ENCODE assay signal across 20 cellular contexts in genomic region chr3:157232146-157232545, GRCh38.
A peak's percentile ranks its signal among the peaks of the same experiment; 100 is the strongest.
DNase-seq lines count a peak whose midpoint lies in the region; ATAC-seq, FAIRE-seq and TF ChIP-seq lines count a peak whose summit lies in the region.
"Had no signal": no experiment of that assay in that cellular context is flagged by ENCODE, and none has a peak within 500 bp of the region (broad histone marks: within the 10 kb centered on the region; RNA-seq: fewer than 3 reads in every experiment).

No MANE protein-coding gene starts in this region.

- no peak for FAIRE-seq in astrocyte (lab: Jason Lieb, UNC)
- FAIRE-seq: GM12892 had no signal

- no peak for ATAC-seq in stimulated activated effector memory CD8-positive, alpha-beta T cell treated with anti-CD3 and anti-CD28 coated beads, Interleukin-12 subunit alpha, Interleukin-12 subunit beta, amount 100 ng/mL, for 72 hours
- ATAC-seq in HG03439 (IDR thresholded peaks at IDR 0.05; ENCODE audit: unreplicated experiment), result no peak

- peak; percentile 30 for DNase-seq in EH (ENCODE audit: low read depth)
- peak; percentile 11 for DNase-seq in HFFc6
- DNase-seq in astrocyte (ENCODE audit: low read depth), result no peak
- DNase-seq in kidney tubule cell (ENCODE audit: low spot score), result peak; percentile 60
- DNase-seq in ecto neural progenitor cell (ENCODE audit: low spot score), result no peak
- no peak for DNase-seq in stimulated activated effector memory CD8-positive, alpha-beta T cell treated with anti-CD3 and anti-CD28 coated beads, Interleukin-12 subunit alpha, Interleukin-12 subunit beta, amount 100 ng/mL, for 72 hours (ENCODE audit: low spot score in 2 of 2)
- no peak for DNase-seq in trophoblast cell
- DNase-seq: AML-193; CD4-positive, CD25-positive, alpha-beta regulatory T cell; DMS53; GDM1; GOT3; IMR-90; KBM-7 had no signal

- no peak overlapping the region for H3K18ac ChIP-seq in trophoblast cell (ENCODE audit: low read length)

- H4K91ac ChIP-seq in trophoblast cell (ENCODE audit: low read depth, low read length), result no peak overlapping the region

- H3K9me3 Mint-ChIP-seq in HFFc6 (no peaks in the 10 kb centered on the region), astrocyte (ENCODE audit: unreplicated experiment) (peaks cover 3% of the 10 kb centered on the region)
- H3K9me3 Mint-ChIP-seq in stimulated activated effector memory CD8-positive, alpha-beta T cell treated with anti-CD3 and anti-CD28 coated beads, Interleukin-12 subunit alpha, Interleukin-12 subunit beta, amount 100 ng/mL, for 72 hours, result no peaks in the 10 kb centered on the region

- no peaks in the 10 kb centered on the region for H3K79me1 ChIP-seq in trophoblast cell (ENCODE audit: low read length)

- H3K4ac ChIP-seq in trophoblast cell (ENCODE audit: low read depth, low read length), result no peak overlapping the region

- H3K4me3 ChIP-seq in astrocyte (ENCODE audit: insufficient read depth, low read depth, low read length) (no peak overlapping the region), trophoblast cell (ENCODE audit: low read depth, low read length) (no peak overlapping the region)
- H3K4me3 ChIP-seq: BLaER1 treated with 17β-estradiol and CSF1 and Interleukin-3, amounts not matched to agents 10 nM and 100 nM; HAP-1 had no signal

- H3K27ac Mint-ChIP-seq in HFFc6 (no peak overlapping the region; the same call in 1 of the 2 replicates), astrocyte (ENCODE audit: unreplicated experiment) (peak overlapping the region; percentile 12)
- H3K27ac Mint-ChIP-seq in stimulated activated effector memory CD8-positive, alpha-beta T cell treated with anti-CD3 and anti-CD28 coated beads, Interleukin-12 subunit alpha, Interleukin-12 subunit beta, amount 100 ng/mL, for 72 hours, result no peak overlapping the region
- H3K27ac Mint-ChIP-seq: CD4-positive, CD25-positive, alpha-beta regulatory T cell had no signal

- no peak overlapping the region for H3K14ac ChIP-seq in trophoblast cell (ENCODE audit: low read length)

- H3K79me2 ChIP-seq in astrocyte (ENCODE audit: insufficient read depth, low read length) (no peaks in the 10 kb centered on the region), trophoblast cell (ENCODE audit: control insufficient read depth, insufficient read depth, low read length, poor library complexity) (no peaks in the 10 kb centered on the region)

- no peaks in the 10 kb centered on the region for H3K4me1 ChIP-seq in astrocyte (ENCODE audit: insufficient read depth, low read length)
- H3K4me1 ChIP-seq in trophoblast cell (ENCODE audit: control insufficient read depth in 1 of 2, insufficient read depth in 2 of 2, low read length in 2 of 2), result no peaks in the 10 kb centered on the region
- H3K4me1 ChIP-seq: HAP-1 had no signal

- no peaks in the 10 kb centered on the region for H4K20me1 ChIP-seq in astrocyte (ENCODE audit: insufficient read depth, low read length)
- H4K20me1 ChIP-seq: BLaER1 treated with 17β-estradiol and CSF1 and Interleukin-3, amounts not matched to agents 10 nM and 100 nM had no signal

- H4K12ac ChIP-seq in trophoblast cell (ENCODE audit: low read depth, low read length), result no peak overlapping the region

- H2BK5ac ChIP-seq in trophoblast cell (ENCODE audit: low read depth, low read length, poor library complexity), result no peak overlapping the region

- H3K23ac ChIP-seq in trophoblast cell (ENCODE audit: low read length), result no peak overlapping the region

- H3K4me2 ChIP-seq in astrocyte (ENCODE audit: low read length), result no peak overlapping the region
- H3K4me2 ChIP-seq in trophoblast cell (ENCODE audit: low read length), result no peak overlapping the region
- H3K4me2 ChIP-seq: BLaER1 treated with 17β-estradiol and CSF1 and Interleukin-3, amounts not matched to agents 10 nM and 100 nM had no signal

- H3K9ac ChIP-seq in astrocyte (ENCODE audit: low read length), result no peak overlapping the region
- no peak overlapping the region for H3K9ac ChIP-seq in trophoblast cell (ENCODE audit: low read length)
- H3K9ac ChIP-seq: BLaER1 treated with 17β-estradiol and CSF1 and Interleukin-3, amounts not matched to agents 10 nM and 100 nM had no signal

- no peak overlapping the region for H2BK12ac ChIP-seq in trophoblast cell (ENCODE audit: low read length)

- H3K4me1 Mint-ChIP-seq in HFFc6 (ENCODE audit: low read depth) (peaks cover 11% of the 10 kb centered on the region), astrocyte (ENCODE audit: low read depth, unreplicated experiment) (peaks cover 5% of the 10 kb centered on the region)
- H3K4me1 Mint-ChIP-seq in stimulated activated effector memory CD8-positive, alpha-beta T cell treated with anti-CD3 and anti-CD28 coated beads, Interleukin-12 subunit alpha, Interleukin-12 subunit beta, amount 100 ng/mL, for 72 hours, result no peaks in the 10 kb centered on the region

- H3K27ac ChIP-seq in astrocyte (ENCODE audit: low read depth, low read length) (no peak overlapping the region), trophoblast cell (ENCODE audit: low read depth, low read length) (no peak overlapping the region)
- H3K27ac ChIP-seq: 22Rv1; BLaER1 treated with 17β-estradiol and CSF1 and Interleukin-3, amounts not matched to agents 10 nM and 100 nM; HL-60 had no signal

- no peak for TF ChIP-seq CTCF in HFFc6 (IDR thresholded peaks at IDR 0.05)
- TF ChIP-seq CTCF in astrocyte (IDR thresholded peaks at IDR 0.05; ENCODE audit: insufficient read depth, low read depth, low read length), result no peak

- H3K36me3 Mint-ChIP-seq in HFFc6 (ENCODE audit: low read depth) (no peaks in the 10 kb centered on the region), astrocyte (ENCODE audit: low read depth, unreplicated experiment) (no peaks in the 10 kb centered on the region)
- no peaks in the 10 kb centered on the region for H3K36me3 Mint-ChIP-seq in stimulated activated effector memory CD8-positive, alpha-beta T cell treated with anti-CD3 and anti-CD28 coated beads, Interleukin-12 subunit alpha, Interleukin-12 subunit beta, amount 100 ng/mL, for 72 hours
- H3K36me3 Mint-ChIP-seq: CD4-positive, CD25-positive, alpha-beta regulatory T cell had no signal

- H3K4me3 Mint-ChIP-seq in HFFc6 (no peak overlapping the region), astrocyte (ENCODE audit: unreplicated experiment) (no peak overlapping the region)
- H3K4me3 Mint-ChIP-seq in stimulated activated effector memory CD8-positive, alpha-beta T cell treated with anti-CD3 and anti-CD28 coated beads, Interleukin-12 subunit alpha, Interleukin-12 subunit beta, amount 100 ng/mL, for 72 hours, result no peak overlapping the region
- H3K4me3 Mint-ChIP-seq: CD4-positive, CD25-positive, alpha-beta regulatory T cell had no signal

- H2AK5ac ChIP-seq in trophoblast cell (ENCODE audit: low read length), result no peak overlapping the region

- no peak overlapping the region for H4K8ac ChIP-seq in trophoblast cell (ENCODE audit: low read depth, low read length)

- H3K27me3 ChIP-seq in astrocyte (ENCODE audit: insufficient read depth, low read length) (no peaks in the 10 kb centered on the region), trophoblast cell (ENCODE audit: insufficient read depth, low read length) (no peaks in the 10 kb centered on the region)
- H3K27me3 ChIP-seq: BLaER1 treated with 17β-estradiol and CSF1 and Interleukin-3, amounts not matched to agents 10 nM and 100 nM had no signal

- H2AFZ ChIP-seq in astrocyte (ENCODE audit: low read depth, low read length), result no peak overlapping the region
- H2AFZ ChIP-seq in trophoblast cell (ENCODE audit: insufficient read depth, low read length, poor library complexity), result no peak overlapping the region

- no peak overlapping the region for H2BK120ac ChIP-seq in trophoblast cell (ENCODE audit: insufficient read depth, low read length, poor library complexity)

- H3K36me3 ChIP-seq in astrocyte (ENCODE audit: insufficient read depth, low read length) (no peaks in the 10 kb centered on the region), trophoblast cell (ENCODE audit: control insufficient read depth in 1 of 2, insufficient read depth in 2 of 2, low read length in 2 of 2) (no peaks in the 10 kb centered on the region)
- H3K36me3 ChIP-seq: BLaER1 treated with 17β-estradiol and CSF1 and Interleukin-3, amounts not matched to agents 10 nM and 100 nM; HAP-1 had no signal

- H3K27me3 Mint-ChIP-seq in HFFc6 (ENCODE audit: insufficient read depth) (peaks cover 1% of the 10 kb centered on the region; the same call in 1 of the 2 replicates), astrocyte (ENCODE audit: low read depth, unreplicated experiment) (peaks cover 5% of the 10 kb centered on the region)

- H3K9me3 ChIP-seq in astrocyte (ENCODE audit: insufficient read depth, low read depth, low read length), result no peaks in the 10 kb centered on the region
- H3K9me3 ChIP-seq in trophoblast cell (ENCODE audit: insufficient read depth, low read depth, low read length), result no peaks in the 10 kb centered on the region
- H3K9me3 ChIP-seq: BLaER1 treated with 17β-estradiol and CSF1 and Interleukin-3, amounts not matched to agents 10 nM and 100 nM; HAP-1 had no signal

- WGBS in trophoblast cell (ENCODE audit: extremely low coverage, insufficient coverage, insufficient read length), result 100% methylated on average over 2 of the region's 3 CpGs

Comparison
In these comparisons a context has a peak if more than half of its experiments do, and no peak if none do; other contexts are left out.
1. DNase-seq: peak in EH (single experiment), HFFc6 (single experiment) and kidney tubule cell (single experiment); none in astrocyte (single experiment), ecto neural progenitor cell (single experiment), stimulated activated effector memory CD8-positive, alpha-beta T cell treated with anti-CD3 and anti-CD28 coated beads, Interleukin-12 subunit alpha, Interleukin-12 subunit beta, amount 100 ng/mL, for 72 hours (0 of 2) and trophoblast cell (0 of 2).